In genomic region chr14:54220122-54220691, GRCh38 we compare ENCODE assay signal across 9 cellular contexts.
DNase-seq lines count a peak whose midpoint lies in the region; ATAC-seq, FAIRE-seq and TF ChIP-seq lines count a peak whose summit lies in the region.
"Had no signal": no experiment of that assay in that cellular context is flagged by ENCODE, and none has a peak within 500 bp of the region (broad histone marks: within the 10 kb centered on the region; RNA-seq: fewer than 3 reads in every experiment).

No MANE protein-coding gene starts in this region.

- H3K27me3 ChIP-seq in H1 (replicated peaks in 1 of 4; ENCODE audit: control insufficient read depth in 3 of 4, extremely low read depth in 1 of 4, insufficient read depth in 3 of 4, low read length in 3 of 4) (peaks cover 16 to 39% (median 31%) of the 10 kb centered on the region in 4 experiments), mesenchymal stem cell (ENCODE audit: control insufficient read depth in 1 of 2, insufficient read depth in 1 of 2, low read length in 2 of 2) (peaks cover 0 to 7% of the 10 kb centered on the region in 2 experiments), tibial artery (peaks cover 0 to 21% of the 10 kb centered on the region in 2 donors)

- no peak for ATAC-seq in HG03521 (IDR thresholded peaks at IDR 0.05; ENCODE audit: unreplicated experiment)
- ATAC-seq: A549 had no signal

- no peaks in the 10 kb centered on the region for H3K79me1 ChIP-seq in H1 (ENCODE audit: low read depth, low read length)
- no peaks in the 10 kb centered on the region for H3K79me1 ChIP-seq in mesenchymal stem cell (replicated peaks; ENCODE audit: low read length, poor library complexity, severe bottlenecking)

- TF ChIP-seq CTCF in H1 (IDR thresholded peaks at IDR 0.05; ENCODE audit: control extremely low read depth in 1 of 3, insufficient read depth in 1 of 3, low read depth in 1 of 3, low read length in 3 of 3), result peak in 1 of 3 experiments; percentile 1; a peak in 1 of 4 replicates
- TF ChIP-seq CTCF in tibial artery (IDR thresholded peaks at IDR 0.05), result no peak

- H3K36me3 ChIP-seq in H1 (ENCODE audit: control insufficient read depth in 2 of 4, insufficient read depth in 4 of 4, low read length in 3 of 4), result no peaks in the 10 kb centered on the region
- H3K36me3 ChIP-seq in mesenchymal stem cell (ENCODE audit: control insufficient read depth in 1 of 2, insufficient read depth in 2 of 2, low read depth in 1 of 2, low read length in 2 of 2), result no peaks in the 10 kb centered on the region
- H3K36me3 ChIP-seq in tibial artery, result no peaks in the 10 kb centered on the region

- no peaks in the 10 kb centered on the region for H3K36me3 Mint-ChIP-seq in T-helper 1 cell treated with Interleukin-12 subunit alpha and Interleukin-12 subunit beta and Interleukin-4 antibody, amounts not matched to agents 30 μg/mL and 1 μg/mL, for 36 hours (ENCODE audit: low read depth)

- no peak overlapping the region for H4K5ac ChIP-seq in H1 (ENCODE audit: insufficient read length, low read depth, low read length)

- no peak for TF ChIP-seq POLR2A in H1 (IDR thresholded peaks at IDR 0.05; ENCODE audit: control extremely low read depth in 1 of 2, low read depth in 2 of 2, low read length in 2 of 2)

- no peak for TF ChIP-seq RAD21 in H1 (IDR thresholded peaks at IDR 0.05 in 1 of 2, conservative IDR thresholded peaks at IDR 0.05 in 1 of 2; ENCODE audit: low read depth in 2 of 2, low read length in 2 of 2)

- no peak overlapping the region for H3K27ac ChIP-seq in H1 (ENCODE audit: low read depth, low read length)
- peak overlapping the region; percentile 1 for H3K27ac ChIP-seq in mesenchymal stem cell (ENCODE audit: low read length, poor library complexity, severe bottlenecking)
- H3K27ac ChIP-seq in tibial artery, result no peak overlapping the region
- H3K27ac ChIP-seq: A549 had no signal

- no peak for FAIRE-seq in H1 (lab: Jason Lieb, UNC)
- FAIRE-seq: A549 had no signal

- peak overlapping the region; percentile 53 for H3K4me3 Mint-ChIP-seq in T-helper 1 cell treated with Interleukin-12 subunit alpha and Interleukin-12 subunit beta and Interleukin-4 antibody, amounts not matched to agents 30 μg/mL and 1 μg/mL, for 36 hours

- H4K8ac ChIP-seq in H1 (ENCODE audit: extremely low read depth, insufficient read depth, low read length), result no peak overlapping the region; the same call in 1 of the 2 replicates
- peak overlapping the region; percentile 76 for H4K8ac ChIP-seq in mesenchymal stem cell (ENCODE audit: low read length)

- H2BK15ac ChIP-seq in H1 (ENCODE audit: low read length) (no peak overlapping the region), mesenchymal stem cell (ENCODE audit: low read depth, poor library complexity, severe bottlenecking) (no peak overlapping the region)

- CTCF ChIA-PET in H1 (lab: Charles Lee; ENCODE audit: partially characterized antibody), result interaction anchor here (0.6 to 4.2 kb wide), 10 partner anchors 10 to 263 kb away, joined by 3 to 17 read pairs (median 4); partner anchors contain the start of gene BMP4

- H3K9me3 ChIP-seq in H1 (ENCODE audit: insufficient read depth in 2 of 2, low read depth in 1 of 2, low read length in 1 of 2) (no peaks in the 10 kb centered on the region), mesenchymal stem cell (ENCODE audit: control insufficient read depth, low read length) (no peaks in the 10 kb centered on the region), tibial artery (no peaks in the 10 kb centered on the region)
- H3K9me3 ChIP-seq: A549 had no signal

- no peak overlapping the region for H3K23ac ChIP-seq in H1 (ENCODE audit: insufficient read length)
- H3K23ac ChIP-seq in mesenchymal stem cell (ENCODE audit: low read length in 2 of 2), result no peak overlapping the region

- no peak overlapping the region for H3K27ac Mint-ChIP-seq in T-helper 1 cell treated with Interleukin-12 subunit alpha and Interleukin-12 subunit beta and Interleukin-4 antibody, amounts not matched to agents 30 μg/mL and 1 μg/mL, for 36 hours

- H3K4ac ChIP-seq in H1 (replicated peaks; ENCODE audit: insufficient read length, low read depth, low read length) (no peak overlapping the region), mesenchymal stem cell (ENCODE audit: low read depth in 1 of 2, low read length in 2 of 2) (peak overlapping the region in 1 of 2 experiments; percentile 47)

- H3K56ac ChIP-seq in H1 (replicated peaks; ENCODE audit: insufficient read length, low read depth, low read length), result no peak overlapping the region

- no peak overlapping the region for H4K91ac ChIP-seq in H1 (replicated peaks; ENCODE audit: insufficient read length, low read length)
- no peak overlapping the region for H4K91ac ChIP-seq in mesenchymal stem cell (ENCODE audit: low read length)

- H3K4me3 ChIP-seq in H1 (ENCODE audit: extremely low read depth in 1 of 4, insufficient read depth in 2 of 4, low read depth in 3 of 4, low read length in 4 of 4) (peak overlapping the region; percentile 35 to 63 (median 50); a peak in 7 of 8 replicates), mesenchymal stem cell (ENCODE audit: insufficient read depth in 1 of 2, low read depth in 1 of 2, low read length in 2 of 2) (peak overlapping the region; percentile 11 to 67), tibial artery (peak overlapping the region; percentile 16 to 19)
- H3K4me3 ChIP-seq: A549 had no signal

- H3K4me1 Mint-ChIP-seq in T-helper 1 cell treated with Interleukin-12 subunit alpha and Interleukin-12 subunit beta and Interleukin-4 antibody, amounts not matched to agents 30 μg/mL and 1 μg/mL, for 36 hours (ENCODE audit: low read depth), result peaks cover 6% of the 10 kb centered on the region

- POLR2A ChIA-PET in H1 (lab: Charles Lee; ENCODE audit: partially characterized antibody), result interaction anchor here (0.7 kb wide), 1 partner anchor 172 kb away, joined by 3 read pairs; no protein-coding TSS in a partner anchor

- H3K9me3 Mint-ChIP-seq in T-helper 1 cell treated with Interleukin-12 subunit alpha and Interleukin-12 subunit beta and Interleukin-4 antibody, amounts not matched to agents 30 μg/mL and 1 μg/mL, for 36 hours, result no peaks in the 10 kb centered on the region

- 3% methylated on average over 26 of the region's 26 CpGs; no CpG with 5 or more reads in 1 of the 2 experiments for WGBS in H1 (ENCODE audit: extremely low coverage in 1 of 2, insufficient coverage in 1 of 2, insufficient read length in 1 of 2, insufficient replicate concordance in 2 of 2, low coverage in 1 of 2, low lambda C conversion rate in 2 of 2, missing lambda C conversion rate in 1 of 2), 2 experiments
- 6% methylated on average over 19 of the region's 26 CpGs for WGBS in mesenchymal stem cell

- H3K27me3 Mint-ChIP-seq in T-helper 1 cell treated with Interleukin-12 subunit alpha and Interleukin-12 subunit beta and Interleukin-4 antibody, amounts not matched to agents 30 μg/mL and 1 μg/mL, for 36 hours (ENCODE audit: low read depth), result peaks cover 65% of the 10 kb centered on the region

- DNase-seq in T-helper 1 cell (no peak), H1 (ENCODE audit: low read depth in 1 of 2, low spot score in 2 of 2) (peak in 1 of 2 experiments; percentile 63), mesenchymal stem cell (peak; percentile 34), tibial artery (no peak), hippocampal formation (lab: John Stamatoyannopoulos, UW) (no peak), NOMO-1 treated with DMSO at 0.1 percent for 48 hours (lab: John Stamatoyannopoulos, UW; ENCODE audit: unreplicated experiment) (no peak)

- no peak overlapping the region for H2BK120ac ChIP-seq in H1 (replicated peaks; ENCODE audit: low read depth, low read length)
- H2BK120ac ChIP-seq in mesenchymal stem cell (ENCODE audit: low read depth, low read length), result no peak overlapping the region

- H3K14ac ChIP-seq in H1 (ENCODE audit: insufficient read length), result no peak overlapping the region
- H3K14ac ChIP-seq in mesenchymal stem cell (ENCODE audit: low read length in 2 of 2), result peak overlapping the region in 1 of 2 experiments; percentile 63

- no peak overlapping the region for H2BK12ac ChIP-seq in H1 (ENCODE audit: low read depth, low read length)
- H2BK12ac ChIP-seq in mesenchymal stem cell (ENCODE audit: low read length in 2 of 2), result peak overlapping the region; percentile 11 to 17

- H2AFZ ChIP-seq in H1 (ENCODE audit: low read length), result peak overlapping the region; percentile 36; the same call in 1 of the 2 replicates
- peak overlapping the region; percentile 8 for H2AFZ ChIP-seq in mesenchymal stem cell (ENCODE audit: low read depth, low read length)

- no peak overlapping the region for H2BK5ac ChIP-seq in H1 (ENCODE audit: low read depth, low read length)
- no peak overlapping the region for H2BK5ac ChIP-seq in mesenchymal stem cell (ENCODE audit: low read depth, low read length, poor library complexity, severe bottlenecking)

- H3K18ac ChIP-seq in H1 (ENCODE audit: extremely low read depth, low read length), result peak overlapping the region; percentile 17; the same call in 1 of the 2 replicates
- peak overlapping the region; percentile 7 to 53 for H3K18ac ChIP-seq in mesenchymal stem cell (ENCODE audit: low read depth in 1 of 2, low read length in 2 of 2)

- H3K23me2 ChIP-seq in H1 (ENCODE audit: low read depth, low read length), result peaks cover 11% of the 10 kb centered on the region; the same call in 1 of the 2 replicates

- H2AK5ac ChIP-seq in H1 (ENCODE audit: low read depth, low read length) (no peak overlapping the region), mesenchymal stem cell (ENCODE audit: low read length, severe bottlenecking) (no peak overlapping the region)

- no peak overlapping the region for H2BK20ac ChIP-seq in H1 (ENCODE audit: low read length)

- H4K20me1 ChIP-seq in H1 (replicated peaks in 1 of 2; ENCODE audit: control insufficient read depth in 1 of 2, insufficient read depth in 2 of 2, low read length in 2 of 2), result no peaks in the 10 kb centered on the region

- H3K9ac ChIP-seq in H1 (replicated peaks in 1 of 4; ENCODE audit: extremely low read depth in 1 of 4, low read depth in 3 of 4, low read length in 3 of 4), result no peak overlapping the region; a peak in 1 of 7 replicates
- H3K9ac ChIP-seq in mesenchymal stem cell (ENCODE audit: low read length), result peak overlapping the region; percentile 57

- H3K4me1 ChIP-seq in H1 (replicated peaks in 1 of 4; ENCODE audit: control insufficient read depth in 3 of 4, insufficient read depth in 4 of 4, low read length in 3 of 4) (peaks cover 0 to 13% (median 12%) of the 10 kb centered on the region in 4 experiments; a peak in 6 of 7 replicates), mesenchymal stem cell (ENCODE audit: control insufficient read depth, insufficient read depth, low read depth, low read length) (peaks cover 10% of the 10 kb centered on the region), tibial artery (peaks cover 0 to 13% (median 6%) of the 10 kb centered on the region in 4 donors)
- H3K4me1 ChIP-seq: A549 had no signal

- no peaks in the 10 kb centered on the region for H3K79me2 ChIP-seq in H1 (ENCODE audit: control insufficient read depth in 1 of 2, insufficient read depth in 2 of 2, low read length in 2 of 2)

- no peak for TF ChIP-seq EP300 in H1 (IDR thresholded peaks at IDR 0.05; ENCODE audit: borderline replicate concordance in 1 of 2, low read depth in 2 of 2, low read length in 2 of 2)

- H3K4me2 ChIP-seq in H1 (ENCODE audit: insufficient read depth in 1 of 2, low read depth in 2 of 2, low read length in 2 of 2) (peak overlapping the region; percentile 95 to 100), mesenchymal stem cell (ENCODE audit: low read length, poor library complexity, severe bottlenecking) (peak overlapping the region; percentile 72)
- H3K4me2 ChIP-seq: A549 had no signal

- intact Hi-C loops in tibial artery (cut with DNase I; ENCODE audit: low total_unique reads), result no loop called here
